15 cellular contexts compared by ENCODE assay signal in genomic region chr13:22961835-22962537, GRCh38.
A peak's percentile ranks its signal among the peaks of the same experiment; 100 is the strongest.
DNase-seq lines count a peak whose midpoint lies in the region; ATAC-seq and TF ChIP-seq lines count a peak whose summit lies in the region.
"Had no signal": no experiment of that assay in that cellular context is flagged by ENCODE, and none has a peak within 500 bp of the region (broad histone marks: within the 10 kb centered on the region; RNA-seq: fewer than 3 reads in every experiment).

No MANE protein-coding gene starts in this region.

- CTCF ChIA-PET in HEK293 (lab: Yijun Ruan, JAX) = no interaction called here

- ATAC-seq in HG02571 (IDR thresholded peaks at IDR 0.05; ENCODE audit: unreplicated experiment) = no peak
- ATAC-seq: A549, HCT116 had no signal

- no peaks in the 10 kb centered on the region for H3K36me3 ChIP-seq in HEK293 (ENCODE audit: control insufficient read depth in 2 of 2, insufficient read depth in 1 of 2, low read length in 2 of 2)
- H3K36me3 ChIP-seq: BE2C had no signal

- H3K4me1 ChIP-seq in HEK293 (ENCODE audit: control insufficient read depth, insufficient read depth, low read length) = no peaks in the 10 kb centered on the region
- H3K4me1 ChIP-seq: A549, BE2C had no signal

- no peaks in the 10 kb centered on the region for H3K9me3 ChIP-seq in HEK293 (ENCODE audit: control insufficient read depth, insufficient read depth, low read depth, low read length)
- H3K9me3 ChIP-seq: A549, BE2C had no signal

- no peaks in the 10 kb centered on the region for H3K36me3 Mint-ChIP-seq in osteocyte (ENCODE audit: unreplicated experiment)
- no peaks in the 10 kb centered on the region for H3K36me3 Mint-ChIP-seq in activated T-cell treated with anti-CD3 and anti-CD28 coated beads, Interleukin-2, amount 50 U/mL, for 24 hours (ENCODE audit: low read depth)
- H3K36me3 Mint-ChIP-seq: CD4-positive, alpha-beta memory T cell had no signal

- no peaks in the 10 kb centered on the region for H3K9me3 Mint-ChIP-seq in osteocyte (ENCODE audit: unreplicated experiment)
- no peaks in the 10 kb centered on the region for H3K9me3 Mint-ChIP-seq in activated T-cell treated with anti-CD3 and anti-CD28 coated beads, Interleukin-2, amount 50 U/mL, for 24 hours

- TF ChIP-seq CTCF in GM13976 (IDR thresholded peaks at IDR 0.05; ENCODE audit: borderline replicate concordance, control extremely low read depth, extremely low read depth, insufficient read depth, missing control alignments) (no peak), HEK293 (tag by site-specific recombination; IDR thresholded peaks at IDR 0.05) (no peak), osteocyte (IDR thresholded peaks at IDR 0.05) (no peak)

- no peak overlapping the region for H3K4me3 Mint-ChIP-seq in osteocyte (ENCODE audit: unreplicated experiment)
- no peak overlapping the region for H3K4me3 Mint-ChIP-seq in activated T-cell treated with anti-CD3 and anti-CD28 coated beads, Interleukin-2, amount 50 U/mL, for 24 hours
- H3K4me3 Mint-ChIP-seq: CD4-positive, alpha-beta memory T cell had no signal

- H3K4me1 Mint-ChIP-seq in osteocyte (ENCODE audit: unreplicated experiment) = peaks cover 1% of the 10 kb centered on the region
- H3K4me1 Mint-ChIP-seq in activated T-cell treated with anti-CD3 and anti-CD28 coated beads, Interleukin-2, amount 50 U/mL, for 24 hours (ENCODE audit: low read depth) = no peaks in the 10 kb centered on the region
- H3K4me1 Mint-ChIP-seq: CD4-positive, alpha-beta memory T cell had no signal

- POLR2A ChIA-PET in HEK293 (lab: Yijun Ruan, JAX) = interaction anchor here (0.5 kb wide), 1 partner anchor 33 kb away, joined by 4 read pairs; no protein-coding TSS in a partner anchor

- DNase-seq in GM13976 (ENCODE audit: low spot score) (peak; percentile 25), iPS-NIHi11 (ENCODE audit: low spot score) (peak; percentile 0), osteocyte (ENCODE audit: extremely low spot score, unreplicated experiment) (peak; percentile 81), COR-L47 (lab: John Stamatoyannopoulos, UW) (no peak)
- no peak for DNase-seq in activated T-cell treated with anti-CD3 and anti-CD28 coated beads, Interleukin-2, amount 50 U/mL, for 24 hours
- DNase-seq: BE2C; CD4-positive, alpha-beta memory T cell; DMS153; DMS79 treated with DMSO at 0.1 percent for 48 hours; EL had no signal

- H3K27ac Mint-ChIP-seq in osteocyte (ENCODE audit: unreplicated experiment) = no peak overlapping the region
- no peak overlapping the region for H3K27ac Mint-ChIP-seq in activated T-cell treated with anti-CD3 and anti-CD28 coated beads, Interleukin-2, amount 50 U/mL, for 24 hours
- H3K27ac Mint-ChIP-seq: CD4-positive, alpha-beta memory T cell had no signal

- no peak overlapping the region for H3K27ac ChIP-seq in HEK293 (ENCODE audit: extremely low read depth, low read depth, low read length)
- H3K27ac ChIP-seq: A549, C4-2B had no signal

- in situ Hi-C loops in GM13976 (cut with MboI; ENCODE audit: low sequenced_read_pairs, unreplicated experiment) = no loop called here

- H3K27me3 Mint-ChIP-seq in osteocyte (ENCODE audit: unreplicated experiment) = no peaks in the 10 kb centered on the region
- H3K27me3 Mint-ChIP-seq in activated T-cell treated with anti-CD3 and anti-CD28 coated beads, Interleukin-2, amount 50 U/mL, for 24 hours = no peaks in the 10 kb centered on the region

- no peak overlapping the region for H3K4me3 ChIP-seq in HEK293 (ENCODE audit: low read depth, low read length)
- H3K4me3 ChIP-seq: A549 had no signal

TF ChIP-seq in HEK293, 187 proteins besides CTCF, POLR2A, EP300 and RAD21:
- TF ChIP-seq ZNF768 (tag by site-specific recombination; IDR thresholded peaks at IDR 0.05) (0 out of 2 replicates have a peak, but pooled peaks have one; percentile 15), ZNF488 (tag by site-specific recombination; IDR thresholded peaks at IDR 0.05) (no peak)

Comparison
In these comparisons a context has a peak if more than half of its experiments do, and no peak if none do; other contexts are left out.
1. DNase-seq: peak in GM13976 (single experiment), iPS-NIHi11 (single experiment) and osteocyte (single experiment); none in COR-L47 (single experiment) and activated T-cell treated with anti-CD3 and anti-CD28 coated beads, Interleukin-2, amount 50 U/mL, for 24 hours (single experiment).